Comparison of ENCODE assay signal across 20 cellular contexts in the genomic region with DNA sequence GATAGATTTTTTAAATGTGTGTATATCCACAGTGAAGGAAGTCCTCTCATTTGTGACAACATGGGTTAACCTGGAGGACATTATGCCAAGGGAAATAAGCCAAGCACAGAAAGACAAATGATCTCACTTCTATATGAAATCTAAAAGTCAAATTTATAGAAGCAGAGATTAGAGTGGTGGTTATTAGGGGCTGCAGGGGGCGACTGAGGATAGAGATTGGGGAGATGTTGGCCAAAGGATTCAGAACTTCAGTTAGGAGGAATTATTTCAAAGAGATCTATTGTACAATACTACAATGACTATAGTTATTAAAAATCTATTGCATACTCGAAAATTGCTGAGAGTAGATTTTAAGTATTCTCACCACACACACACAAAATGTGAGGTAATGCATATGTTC.
DNase-seq lines count a peak whose midpoint lies in the region; ATAC-seq and TF ChIP-seq lines count a peak whose summit lies in the region.
"Had no signal": no experiment of that assay in that cellular context is flagged by ENCODE, and none has a peak within 500 bp of the region (broad histone marks: within the 10 kb centered on the region; RNA-seq: fewer than 3 reads in every experiment).

No MANE protein-coding gene starts in this region.

- peak; percentile 8 for DNase-seq in activated CD4-positive, alpha-beta T cell treated with anti-CD3 and anti-CD28 coated beads, Interleukin-2, amount 50 U/mL, for 1 hour
- no peak for DNase-seq in activated CD4-positive, alpha-beta T cell treated with anti-CD3 and anti-CD28 coated beads for 1 hour
- peak in 4 of 10 experiments; percentile 11 to 18 (median 14) for DNase-seq in CD4-positive, alpha-beta T cell
- DNase-seq in NB4 (ENCODE audit: low read depth) (peak; percentile 22), fibroblast of the aortic adventitia (ENCODE audit: low read depth) (peak; percentile 24), NCI-H2171 (lab: John Stamatoyannopoulos, UW) (no peak), NCI-H187 treated with DMSO at 0.1 percent for 48 hours (lab: John Stamatoyannopoulos, UW) (no peak), tibial nerve (ENCODE audit: low spot score in 2 of 2) (no peak)
- DNase-seq: activated CD4-positive, alpha-beta T cell treated with anti-CD3 and anti-CD28 coated beads, Interleukin-2, amount 10 ng/mL, durations not matched to agents 24 days and 14 days; activated CD8-positive, alpha-beta memory T cell treated with anti-CD3 and anti-CD28 coated beads, Interleukin-2, amount 50 U/mL, for 48 hours; activated effector memory CD4-positive, alpha-beta T cell treated with anti-CD3 and anti-CD28 coated beads, Interleukin-2, amount 50 U/mL, for 16 hours; DMS53; left cardiac atrium; mesenchymal stem cell; NCI-H1417 treated with DMSO at 0.1 percent for 48 hours; nucleus accumbens; SHP77 had no signal

- CTCF ChIA-PET in CD4-positive, alpha-beta T cell (lab: Charles Lee) = no interaction called here

- intact Hi-C loops in CD4-positive, alpha-beta T cell (cut with DNase I, micrococcal nuclease) = loop anchor here (5.0 to 10.0 kb wide), 4 partner anchors 258 to 658 kb away; no protein-coding TSS in a partner anchor

- peak; percentile 23 for TF ChIP-seq CTCF in CD4-positive, alpha-beta T cell (IDR thresholded peaks at IDR 0.05)
- TF ChIP-seq CTCF in NB4 (IDR thresholded peaks at IDR 0.05; ENCODE audit: low read depth, low read length) (no peak), fibroblast of the aortic adventitia (IDR thresholded peaks at IDR 0.05; ENCODE audit: insufficient read depth, low read length) (no peak), tibial nerve (IDR thresholded peaks at IDR 0.05) (no peak)

- H3K9me3 ChIP-seq in CD4-positive, alpha-beta T cell (ENCODE audit: control insufficient read depth, low read length) = no peaks in the 10 kb centered on the region
- no peaks in the 10 kb centered on the region for H3K9me3 ChIP-seq in tibial nerve
- H3K9me3 ChIP-seq: right atrium auricular region, suprapubic skin had no signal

- H3K4me1 ChIP-seq in tibial nerve = no peaks in the 10 kb centered on the region
- H3K4me1 ChIP-seq: right atrium auricular region, suprapubic skin had no signal

- H3K27me3 ChIP-seq in CD4-positive, alpha-beta T cell (ENCODE audit: control insufficient read depth, insufficient read depth, low read length) = no peaks in the 10 kb centered on the region
- H3K27me3 ChIP-seq in tibial nerve = no peaks in the 10 kb centered on the region
- H3K27me3 ChIP-seq: right atrium auricular region, suprapubic skin had no signal

- no peak for ATAC-seq in CD4-positive, alpha-beta T cell (ENCODE audit: poor library complexity)
- ATAC-seq: left cardiac atrium had no signal

- H3K36me3 ChIP-seq in tibial nerve = no peaks in the 10 kb centered on the region
- H3K36me3 ChIP-seq: right atrium auricular region, suprapubic skin had no signal

- H3K36me3 Mint-ChIP-seq in CD4-positive, alpha-beta T cell (ENCODE audit: low read depth) = no peaks in the 10 kb centered on the region
- H3K36me3 Mint-ChIP-seq: T-cell had no signal

- no peaks in the 10 kb centered on the region for H3K4me1 Mint-ChIP-seq in CD4-positive, alpha-beta T cell (ENCODE audit: low read depth)

- H3K27me3 Mint-ChIP-seq in CD4-positive, alpha-beta T cell = no peaks in the 10 kb centered on the region
- H3K27me3 Mint-ChIP-seq: activated CD4-positive, alpha-beta T cell treated with anti-CD3 and anti-CD28 coated beads, Interleukin-2, amount 10 ng/mL, durations not matched to agents 24 days and 14 days; T-cell had no signal

- TF ChIP-seq POLR2A in NB4 (IDR thresholded peaks at IDR 0.05; ENCODE audit: extremely low read depth, insufficient read length) (no peak), tibial nerve (IDR thresholded peaks at IDR 0.05) (no peak)

- no peak for TF ChIP-seq EP300 in tibial nerve (IDR thresholded peaks at IDR 0.05)

- POLR2A ChIA-PET in CD4-positive, alpha-beta T cell (lab: Charles Lee) = no interaction called here

- H3K4me3 Mint-ChIP-seq in CD4-positive, alpha-beta T cell = no peak overlapping the region
- H3K4me3 Mint-ChIP-seq: activated CD4-positive, alpha-beta T cell treated with anti-CD3 and anti-CD28 coated beads, Interleukin-2, amount 10 ng/mL, durations not matched to agents 24 days and 14 days; T-cell had no signal

- 41 to 48% methylated on average over 2 of the region's 2 CpGs for WGBS in tibial nerve, 2 donors

- H3K27ac ChIP-seq in CD4-positive, alpha-beta T cell (ENCODE audit: low read depth, low read length) = no peak overlapping the region
- no peak overlapping the region for H3K27ac ChIP-seq in tibial nerve
- H3K27ac ChIP-seq: right atrium auricular region, suprapubic skin had no signal

- H3K9me3 Mint-ChIP-seq in CD4-positive, alpha-beta T cell = no peaks in the 10 kb centered on the region
- H3K9me3 Mint-ChIP-seq: activated CD4-positive, alpha-beta T cell treated with anti-CD3 and anti-CD28 coated beads, Interleukin-2, amount 10 ng/mL, durations not matched to agents 24 days and 14 days had no signal

- H3K27ac Mint-ChIP-seq in CD4-positive, alpha-beta T cell = no peak overlapping the region
- H3K27ac Mint-ChIP-seq: activated CD4-positive, alpha-beta T cell treated with anti-CD3 and anti-CD28 coated beads, Interleukin-2, amount 10 ng/mL, durations not matched to agents 24 days and 14 days; T-cell had no signal

- H3K4me3 ChIP-seq in NB4 (ENCODE audit: low read depth, low read length) = no peak overlapping the region
- H3K4me3 ChIP-seq in fibroblast of the aortic adventitia (ENCODE audit: low read depth, low read length) = no peak overlapping the region
- no peak overlapping the region for H3K4me3 ChIP-seq in tibial nerve
- H3K4me3 ChIP-seq: right atrium auricular region, suprapubic skin had no signal

Comparison
In these comparisons a context has a peak if more than half of its experiments do, and no peak if none do; other contexts are left out.
1. DNase-seq: peak in activated CD4-positive, alpha-beta T cell treated with anti-CD3 and anti-CD28 coated beads, Interleukin-2, amount 50 U/mL, for 1 hour (single experiment), NB4 (single experiment) and fibroblast of the aortic adventitia (single experiment); none in activated CD4-positive, alpha-beta T cell treated with anti-CD3 and anti-CD28 coated beads for 1 hour (single experiment), NCI-H2171 (single experiment), NCI-H187 treated with DMSO at 0.1 percent for 48 hours (single experiment) and tibial nerve (0 of 2).